8 cellular contexts compared by ENCODE assay signal in genomic region chr18:77114564-77115391, GRCh38. TPM values are rescaled to one million over a fixed set of nuclear protein-coding genes. Genes with fewer than 3 reads are reported as not detected.
A peak's percentile ranks its signal among the peaks of the same experiment; 100 is the strongest.
DNase-seq lines count a peak whose midpoint lies in the region; ATAC-seq and TF ChIP-seq lines count a peak whose summit lies in the region.

No MANE protein-coding gene starts in this region.

- no peaks in the 10 kb centered on the region for H3K27me3 Mint-ChIP-seq in activated CD8-positive, alpha-beta memory T cell treated with anti-CD3 and anti-CD28 coated beads, Interleukin-2, amount 10 ng/mL, durations not matched to agents 7 days and 5 days
- H3K27me3 Mint-ChIP-seq in progenitor cell of endocrine pancreas: no peaks in the 10 kb centered on the region

- peaks cover 45 to 94% (median 82%) of the 10 kb centered on the region in 11 experiments for H3K36me3 ChIP-seq in BLaER1 treated with 17β-estradiol and CSF1 and Interleukin-3, amounts not matched to agents 10 nM and 100 nM

- H4K20me1 ChIP-seq in BLaER1 treated with 17β-estradiol and CSF1 and Interleukin-3, amounts not matched to agents 10 nM and 100 nM: peaks cover 14 to 94% (median 87%) of the 10 kb centered on the region in 11 experiments; a peak in 18 of 22 replicates

- no peaks in the 10 kb centered on the region for H3K27me3 ChIP-seq in BLaER1 treated with 17β-estradiol and CSF1 and Interleukin-3, amounts not matched to agents 10 nM and 100 nM
- no peaks in the 10 kb centered on the region for H3K27me3 ChIP-seq in foreskin keratinocyte

- H3K9me3 Mint-ChIP-seq in activated CD8-positive, alpha-beta memory T cell treated with anti-CD3 and anti-CD28 coated beads, Interleukin-2, amount 10 ng/mL, durations not matched to agents 7 days and 5 days (ENCODE audit: low read depth): no peaks in the 10 kb centered on the region
- no peaks in the 10 kb centered on the region for H3K9me3 Mint-ChIP-seq in progenitor cell of endocrine pancreas (ENCODE audit: low read depth)

- DNase-seq in activated CD8-positive, alpha-beta memory T cell treated with anti-CD3 and anti-CD28 coated beads, Interleukin-2, amount 10 ng/mL, durations not matched to agents 7 days and 5 days: no peak
- DNase-seq in foreskin keratinocyte: peak; percentile 98 to 99
- DNase-seq in progenitor cell of endocrine pancreas (ENCODE audit: low spot score, unreplicated experiment): no peak
- DNase-seq in effector CD4-positive, alpha-beta T cell: no peak

- H3K4me3 Mint-ChIP-seq in activated CD8-positive, alpha-beta memory T cell treated with anti-CD3 and anti-CD28 coated beads, Interleukin-2, amount 10 ng/mL, durations not matched to agents 7 days and 5 days: no peak overlapping the region
- peak overlapping the region; percentile 30 for H3K4me3 Mint-ChIP-seq in progenitor cell of endocrine pancreas (ENCODE audit: low read depth)

- H3K27ac ChIP-seq in BLaER1 treated with 17β-estradiol and CSF1 and Interleukin-3, amounts not matched to agents 10 nM and 100 nM: peak overlapping the region; percentile 49 to 85 (median 76)
- peak overlapping the region; percentile 51 for H3K27ac ChIP-seq in foreskin keratinocyte

- CTCF ChIA-PET in activated CD8-positive, alpha-beta memory T cell treated with anti-CD3 and anti-CD28 coated beads, Interleukin-2, amount 10 ng/mL, durations not matched to agents 7 days and 5 days (lab: Charles Lee): interaction anchor here (1.0 to 1.9 kb wide), 4 partner anchors 9 to 94 kb away, joined by 3 to 5 read pairs (median 4); no protein-coding TSS in a partner anchor

- peak overlapping the region; percentile 57 for H3K27ac Mint-ChIP-seq in activated CD8-positive, alpha-beta memory T cell treated with anti-CD3 and anti-CD28 coated beads, Interleukin-2, amount 10 ng/mL, durations not matched to agents 7 days and 5 days
- peak overlapping the region; percentile 97 for H3K27ac Mint-ChIP-seq in progenitor cell of endocrine pancreas

- peak; percentile 93 for ATAC-seq in GM19438 (IDR thresholded peaks at IDR 0.05; ENCODE audit: low read depth, unreplicated experiment)
- ATAC-seq in HG03575 (IDR thresholded peaks at IDR 0.05; ENCODE audit: extremely low read depth, insufficient number of reproducible peaks, low FRiP score, unreplicated experiment): peak; percentile 58
- ATAC-seq in activated CD8-positive, alpha-beta memory T cell treated with anti-CD3 and anti-CD28 coated beads, Interleukin-2, amount 10 ng/mL, durations not matched to agents 7 days and 5 days: peak; percentile 24
- ATAC-seq in foreskin keratinocyte: peak; percentile 94
- ATAC-seq in HG02870 (IDR thresholded peaks at IDR 0.05; ENCODE audit: unreplicated experiment): no peak

- no peak for TF ChIP-seq CTCF in foreskin keratinocyte (conservative IDR thresholded peaks at IDR 0.05)
- no peak for TF ChIP-seq CTCF in progenitor cell of endocrine pancreas (IDR thresholded peaks at IDR 0.05; ENCODE audit: unreplicated experiment)

- no peaks in the 10 kb centered on the region for H3K9me3 ChIP-seq in BLaER1 treated with 17β-estradiol and CSF1 and Interleukin-3, amounts not matched to agents 10 nM and 100 nM (replicated peaks in 1 of 11)

- H3K9ac ChIP-seq in BLaER1 treated with 17β-estradiol and CSF1 and Interleukin-3, amounts not matched to agents 10 nM and 100 nM: peak overlapping the region; percentile 12 to 73 (median 63); a peak in 18 of 22 replicates

- H3K36me3 Mint-ChIP-seq in activated CD8-positive, alpha-beta memory T cell treated with anti-CD3 and anti-CD28 coated beads, Interleukin-2, amount 10 ng/mL, durations not matched to agents 7 days and 5 days: peaks cover 54% of the 10 kb centered on the region
- peaks cover 6% of the 10 kb centered on the region for H3K36me3 Mint-ChIP-seq in progenitor cell of endocrine pancreas (ENCODE audit: insufficient read depth)

- H3K4me2 ChIP-seq in BLaER1 treated with 17β-estradiol and CSF1 and Interleukin-3, amounts not matched to agents 10 nM and 100 nM: peak overlapping the region; percentile 43 to 97 (median 83)

- peaks cover 65% of the 10 kb centered on the region for H3K4me1 Mint-ChIP-seq in activated CD8-positive, alpha-beta memory T cell treated with anti-CD3 and anti-CD28 coated beads, Interleukin-2, amount 10 ng/mL, durations not matched to agents 7 days and 5 days
- peaks cover 29% of the 10 kb centered on the region for H3K4me1 Mint-ChIP-seq in progenitor cell of endocrine pancreas (ENCODE audit: low read depth)

- H3K4me3 ChIP-seq in BLaER1 treated with 17β-estradiol and CSF1 and Interleukin-3, amounts not matched to agents 10 nM and 100 nM: peak overlapping the region in 2 of 10 experiments; percentile 1 to 12; a peak in 2 of 20 replicates

- peaks cover 68 to 95% (median 93%) of the 10 kb centered on the region in 10 experiments for H3K4me1 ChIP-seq in BLaER1 treated with 17β-estradiol and CSF1 and Interleukin-3, amounts not matched to agents 10 nM and 100 nM
- peaks cover 27% of the 10 kb centered on the region for H3K4me1 ChIP-seq in foreskin keratinocyte

RNA-seq across cellular contexts. Expression of gene MBP, which starts 17.8 kb away (rescaled TPM):
- 100 to 1,000 TPM in 1 of 2 experiments, 10 to 100 TPM in 1; 94.7 to 101 TPM for total RNA-seq in activated CD8-positive, alpha-beta memory T cell treated with anti-CD3 and anti-CD28 coated beads, Interleukin-2, amount 10 ng/mL, durations not matched to agents 7 days and 5 days
- total RNA-seq in foreskin keratinocyte (24.7 and 26.6 TPM in 2 replicates), progenitor cell of endocrine pancreas (38.4 and 39.0 TPM in 2 replicates)
- polyA plus RNA-seq in foreskin keratinocyte: 9.3 and 9.5 TPM in 2 replicates

Comparison
In these comparisons a context has a peak if more than half of its experiments do, and no peak if none do; other contexts are left out.
1. DNase-seq: peak in foreskin keratinocyte (2 of 2); none in activated CD8-positive, alpha-beta memory T cell treated with anti-CD3 and anti-CD28 coated beads, Interleukin-2, amount 10 ng/mL, durations not matched to agents 7 days and 5 days (single experiment), progenitor cell of endocrine pancreas (single experiment) and effector CD4-positive, alpha-beta T cell (single experiment).